Comparison of ENCODE assay signal across 24 cellular contexts in genomic region chr10:96152437-96152836, GRCh38. TPM values are rescaled to one million over a fixed set of nuclear protein-coding genes. Genes with fewer than 3 reads are reported as not detected.
DNase-seq lines count a peak whose midpoint lies in the region; ATAC-seq and TF ChIP-seq lines count a peak whose summit lies in the region.
"Had no signal": no experiment of that assay in that cellular context is flagged by ENCODE, and none has a peak within 500 bp of the region (broad histone marks: within the 10 kb centered on the region; RNA-seq: fewer than 3 reads in every experiment).

No MANE protein-coding gene starts in this region.

- H3K4me1 ChIP-seq in PC-3 (ENCODE audit: insufficient read depth, low read length) = no peaks in the 10 kb centered on the region
- no peaks in the 10 kb centered on the region for H3K4me1 ChIP-seq in foreskin keratinocyte
- H3K4me1 ChIP-seq: SJSA1 had no signal

- no peaks in the 10 kb centered on the region for H4K20me1 ChIP-seq in PC-3 (ENCODE audit: low read length)

- no peaks in the 10 kb centered on the region for H3K9me3 ChIP-seq in PC-3 (ENCODE audit: low read length)
- H3K9me3 ChIP-seq: MG63, SJSA1 had no signal

- CTCF ChIA-PET in PC-3 (lab: Charles Lee) = no interaction called here

- H3F3A ChIP-seq in PC-3 (ENCODE audit: low read length, unreplicated experiment) = no peaks in the 10 kb centered on the region

- H3K27ac ChIP-seq in PC-3 (ENCODE audit: low read length) (no peak overlapping the region), foreskin keratinocyte (no peak overlapping the region)
- H3K27ac ChIP-seq: PC-9, SJSA1 had no signal

- no peaks in the 10 kb centered on the region for H3K79me2 ChIP-seq in PC-3 (ENCODE audit: low read length)

- no peaks in the 10 kb centered on the region for H3K9me3 Mint-ChIP-seq in activated T-cell treated with anti-CD3 and anti-CD28 coated beads, Interleukin-2, amount 50 U/mL, for 72 hours
- H3K9me3 Mint-ChIP-seq in activated T-cell treated with anti-CD3 and anti-CD28 coated beads, Interleukin-2, amount 50 U/mL, for 4 hours = no peaks in the 10 kb centered on the region
- H3K9me3 Mint-ChIP-seq: HFFc6 had no signal

- no peaks in the 10 kb centered on the region for H3K36me3 ChIP-seq in PC-3 (ENCODE audit: low read depth, low read length)
- H3K36me3 ChIP-seq: MG63 had no signal

- TF ChIP-seq CTCF in PC-3 (conservative IDR thresholded peaks at IDR 0.05; ENCODE audit: low read depth, low read length) (no peak), foreskin keratinocyte (conservative IDR thresholded peaks at IDR 0.05) (no peak)

- peak overlapping the region; percentile 75 for H3K27ac Mint-ChIP-seq in activated T-cell treated with anti-CD3 and anti-CD28 coated beads, Interleukin-2, amount 50 U/mL, for 72 hours
- H3K27ac Mint-ChIP-seq: HFFc6 had no signal

- H3K4me3 Mint-ChIP-seq in activated T-cell treated with anti-CD3 and anti-CD28 coated beads, Interleukin-2, amount 50 U/mL, for 72 hours = peak overlapping the region in 1 of 2 donors; percentile 84
- no peak overlapping the region for H3K4me3 Mint-ChIP-seq in activated T-cell treated with anti-CD3 and anti-CD28 coated beads, Interleukin-2, amount 50 U/mL, for 4 hours
- H3K4me3 Mint-ChIP-seq: HFFc6 had no signal

- no TSS peak for BruUV-seq in PC-3 (replicated peaks; lab: Mats Ljungman, UMichigan)

- H3K4me2 ChIP-seq in PC-3 (ENCODE audit: low read length) = no peak overlapping the region
- H3K4me2 ChIP-seq: PC-9 had no signal

- H2AFZ ChIP-seq in PC-3 (ENCODE audit: low read length) = no peak overlapping the region
- H2AFZ ChIP-seq: PC-9 had no signal

- ATAC-seq in activated T-cell treated with anti-CD3 and anti-CD28 coated beads, Interleukin-2, amount 50 U/mL, for 72 hours (replicated peaks in 1 of 2) = peak; percentile 92
- ATAC-seq in activated T-cell treated with anti-CD3 and anti-CD28 coated beads, Interleukin-2, amount 50 U/mL, for 4 hours = no peak
- ATAC-seq in PC-3 (no peak), foreskin keratinocyte (peak; percentile 39)
- ATAC-seq: Right ventricle myocardium inferior had no signal

- no peak for DNase-seq in activated T-cell treated with anti-CD3 and anti-CD28 coated beads, Interleukin-2, amount 50 U/mL, for 72 hours
- no peak for DNase-seq in activated T-cell treated with anti-CD3 and anti-CD28 coated beads, Interleukin-2, amount 50 U/mL, for 4 hours
- peak; percentile 13 for DNase-seq in ELR (ENCODE audit: low read depth)
- peak; percentile 31 for DNase-seq in PC-3
- DNase-seq in foreskin keratinocyte = no peak
- DNase-seq in globus pallidus (ENCODE audit: low spot score) = no peak
- DNase-seq in NCI-H345 treated with DMSO at 0.1 percent for 48 hours (lab: John Stamatoyannopoulos, UW; ENCODE audit: unreplicated experiment) = no peak
- DNase-seq: Calu3, DMS153, DND-41, H7, HFFc6, KBM-7, MG63, NCI-H1105 treated with DMSO at 0.1 percent for 48 hours, NCI-H146, NCI-H1930, NCI-H2107, NCI-H446, NCI-H524 treated with DMSO at 0.1 percent for 48 hours, NCI-H774, PC-9 had no signal

- no peaks in the 10 kb centered on the region for H3K9me2 ChIP-seq in PC-3 (replicated peaks; ENCODE audit: low read length)

- no peaks in the 10 kb centered on the region for H3K27me3 Mint-ChIP-seq in activated T-cell treated with anti-CD3 and anti-CD28 coated beads, Interleukin-2, amount 50 U/mL, for 72 hours (ENCODE audit: low read depth)
- no peaks in the 10 kb centered on the region for H3K27me3 Mint-ChIP-seq in activated T-cell treated with anti-CD3 and anti-CD28 coated beads, Interleukin-2, amount 50 U/mL, for 4 hours (ENCODE audit: low read depth)

- H3K36me3 Mint-ChIP-seq in activated T-cell treated with anti-CD3 and anti-CD28 coated beads, Interleukin-2, amount 50 U/mL, for 72 hours (ENCODE audit: insufficient read depth in 2 of 2) = peaks cover 20 to 51% of the 10 kb centered on the region in 2 donors
- peaks cover 72% of the 10 kb centered on the region for H3K36me3 Mint-ChIP-seq in activated T-cell treated with anti-CD3 and anti-CD28 coated beads, Interleukin-2, amount 50 U/mL, for 4 hours (ENCODE audit: insufficient read depth)

- H3K27me3 ChIP-seq in PC-3 (ENCODE audit: low read length) = no peaks in the 10 kb centered on the region
- H3K27me3 ChIP-seq in foreskin keratinocyte = no peaks in the 10 kb centered on the region
- H3K27me3 ChIP-seq: MG63, SJSA1 had no signal

- intact Hi-C loops in PC-3 (cut with micrococcal nuclease) = no loop called here

- POLR2A ChIA-PET in PC-3 (lab: Charles Lee; ENCODE audit: unreplicated experiment) = no interaction called here

- H3K4me3 ChIP-seq in PC-3 (ENCODE audit: low read length) = no peak overlapping the region
- H3K4me3 ChIP-seq: MG63, PC-9, SJSA1 had no signal

- H3K9ac ChIP-seq in PC-3 (ENCODE audit: low read length) = no peak overlapping the region

- H3K4me1 Mint-ChIP-seq in activated T-cell treated with anti-CD3 and anti-CD28 coated beads, Interleukin-2, amount 50 U/mL, for 72 hours (ENCODE audit: low read depth) = peaks cover 16% of the 10 kb centered on the region
- H3K4me1 Mint-ChIP-seq in activated T-cell treated with anti-CD3 and anti-CD28 coated beads, Interleukin-2, amount 50 U/mL, for 4 hours (ENCODE audit: low read depth) = no peaks in the 10 kb centered on the region

RNA-seq across cellular contexts. Expression of gene ZNF518A, which starts 22.3 kb away (rescaled TPM):
- total RNA-seq in activated T-cell treated with anti-CD3 and anti-CD28 coated beads, Interleukin-2, amount 50 U/mL, for 72 hours = 10 to 100 TPM; 26.6 to 34.7 TPM
- total RNA-seq in activated T-cell treated with anti-CD3 and anti-CD28 coated beads, Interleukin-2, amount 50 U/mL, for 4 hours = 10 to 100 TPM in 2 of 3 donors, 1 to 10 TPM in 1; 8.4 to 11.8 (median 10.6) TPM
- total RNA-seq in PC-3 (2014; rRNA removed) (0.69 TPM in 2 replicates), foreskin keratinocyte (10.3 and 11.1 TPM in 2 replicates)
- polyA plus RNA-seq in foreskin keratinocyte = 1.2 and 1.5 TPM in 2 replicates

Comparison
In these comparisons a context has a peak if more than half of its experiments do, and no peak if none do; other contexts are left out.
1. ATAC-seq: peak in activated T-cell treated with anti-CD3 and anti-CD28 coated beads, Interleukin-2, amount 50 U/mL, for 72 hours (2 of 2) and foreskin keratinocyte (single experiment); none in activated T-cell treated with anti-CD3 and anti-CD28 coated beads, Interleukin-2, amount 50 U/mL, for 4 hours (0 of 2) and PC-3 (single experiment).
2. DNase-seq: peak in ELR (single experiment) and PC-3 (single experiment); none in activated T-cell treated with anti-CD3 and anti-CD28 coated beads, Interleukin-2, amount 50 U/mL, for 72 hours (0 of 2), activated T-cell treated with anti-CD3 and anti-CD28 coated beads, Interleukin-2, amount 50 U/mL, for 4 hours (single experiment), foreskin keratinocyte (0 of 2), globus pallidus (single experiment) and NCI-H345 treated with DMSO at 0.1 percent for 48 hours (single experiment).